Comparison of ENCODE assay signal across 21 cellular contexts in genomic region chr5:160036884-160037283, GRCh38.
"Had no signal": no experiment of that assay in that cellular context is flagged by ENCODE, and none has a peak within 500 bp of the region (broad histone marks: within the 10 kb centered on the region; RNA-seq: fewer than 3 reads in every experiment).

No MANE protein-coding gene starts in this region.

- H3K27me3 Mint-ChIP-seq: naive thymus-derived CD8-positive, alpha-beta T cell; T-cell had no signal

- H3K27ac ChIP-seq: body of pancreas, colonic mucosa, left lung, neural progenitor cell, spleen, upper lobe of right lung, WERI-Rb-1 had no signal

- H3K4me1 ChIP-seq: colonic mucosa, neural progenitor cell, spleen, upper lobe of right lung had no signal

- H3K36me3 ChIP-seq: colonic mucosa had no signal

- H3K9me3 ChIP-seq: body of pancreas, colonic mucosa, left lung, spleen, upper lobe of right lung had no signal

- ATAC-seq: activated T-cell treated with anti-CD3 and anti-CD28 coated beads, Interleukin-2, amount 50 U/mL, for 4 hours; body of pancreas; left lung; naive thymus-derived CD8-positive, alpha-beta T cell; T-cell; upper lobe of right lung had no signal

- H3K4me3 Mint-ChIP-seq: activated naive CD4-positive, alpha-beta T cell treated with anti-CD3 and anti-CD28 coated beads for 36 hours; activated T-cell treated with anti-CD3 and anti-CD28 coated beads, Interleukin-2, amount 50 U/mL, for 4 hours; mesothelial cell of epicardium; naive thymus-derived CD8-positive, alpha-beta T cell; neural progenitor cell; T-cell; T-helper 2 cell treated with Interferon-gamma antibody and Interleukin-4, amounts not matched to agents 5 μg/mL and 100 μg/mL, for 36 hours had no signal

- H3K4me3 ChIP-seq: body of pancreas, colonic mucosa, left lung, neural progenitor cell, spleen, upper lobe of right lung had no signal

- H3K9me3 Mint-ChIP-seq: activated naive CD4-positive, alpha-beta T cell treated with anti-CD3 and anti-CD28 coated beads for 36 hours; activated T-cell treated with anti-CD3 and anti-CD28 coated beads, Interleukin-2, amount 50 U/mL, for 4 hours; mesothelial cell of epicardium; naive thymus-derived CD8-positive, alpha-beta T cell; neural progenitor cell; T-cell; T-helper 2 cell treated with Interferon-gamma antibody and Interleukin-4, amounts not matched to agents 5 μg/mL and 100 μg/mL, for 36 hours had no signal

- H3K27ac Mint-ChIP-seq: activated naive CD4-positive, alpha-beta T cell treated with anti-CD3 and anti-CD28 coated beads for 36 hours; mesothelial cell of epicardium; neural progenitor cell; T-cell; T-helper 2 cell treated with Interferon-gamma antibody and Interleukin-4, amounts not matched to agents 5 μg/mL and 100 μg/mL, for 36 hours had no signal

- DNase-seq: activated CD4-positive, CD25-positive, alpha-beta regulatory T cell treated with anti-CD3 and anti-CD28 coated beads, Interleukin-2, amount 50 U/mL, for 72 hours; activated CD8-positive, alpha-beta memory T cell treated with anti-CD3 and anti-CD28 coated beads, Interleukin-2, amount 50 U/mL, for 48 hours; activated effector memory CD4-positive, alpha-beta T cell treated with Interleukin-2 at 50 U/mL for 16 hours; activated naive CD4-positive, alpha-beta T cell treated with anti-CD3 and anti-CD28 coated beads for 36 hours; activated T-cell treated with anti-CD3 and anti-CD28 coated beads, Interleukin-2, amount 50 U/mL, for 4 hours; body of pancreas; central memory CD4-positive, alpha-beta T cell; colonic mucosa; left lung; mammary epithelial cell; naive thymus-derived CD8-positive, alpha-beta T cell; posterior cingulate gyrus; spleen; stimulated activated CD4-positive, alpha-beta T cell treated with anti-CD3 and anti-CD28 coated beads, Interleukin-4, amount 100 ng/mL, for 1 hour; stimulated activated naive CD4-positive, alpha-beta T cell treated with Interleukin-2 at 50 U/mL for 16 hours; T-cell; upper lobe of right lung; WERI-Rb-1 had no signal

- H3K27me3 ChIP-seq: body of pancreas, colonic mucosa, left lung, neural progenitor cell, spleen, upper lobe of right lung had no signal

- H3K4me1 Mint-ChIP-seq: mesothelial cell of epicardium, neural progenitor cell had no signal
